14 cellular contexts compared by ENCODE assay signal in genomic region chr2:191968151-191968550, GRCh38.
"Had no signal": no experiment of that assay in that cellular context is flagged by ENCODE, and none has a peak within 500 bp of the region (broad histone marks: within the 10 kb centered on the region; RNA-seq: fewer than 3 reads in every experiment).

No MANE protein-coding gene starts in this region.

- DNase-seq: islet precursor cell; left ventricle myocardium inferior; mesendoderm; naive thymus-derived CD4-positive, alpha-beta T cell; ovary; right lobe of liver; stimulated activated CD4-positive, alpha-beta T cell treated with anti-CD3 and anti-CD28 coated beads, Interleukin-1b, Interleukin-23, amount 100 ng/mL, for 48 hours; stimulated activated CD4-positive, alpha-beta T cell treated with anti-CD3 and anti-CD28 coated beads, Interleukin-2, amount 100 ng/mL, for 48 hours; stimulated activated CD4-positive, alpha-beta T cell treated with anti-CD3 and anti-CD28 coated beads, Interleukin-4, amount 100 ng/mL, for 4 hours; stimulated activated CD8-positive, alpha-beta memory T cell treated with anti-CD3 and anti-CD28 coated beads, Interleukin-4, amount 100 ng/mL, for 48 hours; stimulated activated naive CD4-positive, alpha-beta T cell treated with Interleukin-2 at 50 U/mL for 16 hours; stimulated activated naive CD8-positive, alpha-beta T cell treated with anti-CD3 and anti-CD28 coated beads, Interleukin-15, amount 100 ng/mL, for 72 hours; substantia nigra; upper lobe of left lung had no signal
